Comparison of ENCODE assay signal across 14 cellular contexts in genomic region chr10:95214793-95215192, GRCh38. TPM values are rescaled to one million over a fixed set of nuclear protein-coding genes. Genes with fewer than 3 reads are reported as not detected.
A peak's percentile ranks its signal among the peaks of the same experiment; 100 is the strongest.
DNase-seq lines count a peak whose midpoint lies in the region; ATAC-seq, FAIRE-seq and TF ChIP-seq lines count a peak whose summit lies in the region.
"Had no signal": no experiment of that assay in that cellular context is flagged by ENCODE, and none has a peak within 500 bp of the region (broad histone marks: within the 10 kb centered on the region; RNA-seq: fewer than 3 reads in every experiment).

No MANE protein-coding gene starts in this region.

- H2AK5ac ChIP-seq in H1 (ENCODE audit: low read depth, low read length): no peak overlapping the region

- H3K4ac ChIP-seq in H1 (replicated peaks; ENCODE audit: insufficient read length, low read depth, low read length): no peak overlapping the region

- H3K4me1 ChIP-seq in H1 (replicated peaks in 1 of 4; ENCODE audit: control insufficient read depth in 3 of 4, insufficient read depth in 4 of 4, low read length in 3 of 4) (no peaks in the 10 kb centered on the region), adrenal gland (replicated peaks in 1 of 2) (no peaks in the 10 kb centered on the region)
- H3K4me1 ChIP-seq: body of pancreas had no signal

- H3K23me2 ChIP-seq in H1 (ENCODE audit: low read depth, low read length): no peaks in the 10 kb centered on the region

- H3K27me3 ChIP-seq in H1 (replicated peaks in 1 of 4; ENCODE audit: control insufficient read depth in 3 of 4, extremely low read depth in 1 of 4, insufficient read depth in 3 of 4, low read length in 3 of 4): no peaks in the 10 kb centered on the region
- no peaks in the 10 kb centered on the region for H3K27me3 ChIP-seq in adrenal gland
- H3K27me3 ChIP-seq: body of pancreas had no signal

- CTCF ChIA-PET in H1 (lab: Charles Lee; ENCODE audit: partially characterized antibody): interaction anchor here (1.0 kb wide), 1 partner anchor 30 kb away, joined by 5 read pairs; no protein-coding TSS in a partner anchor

- no peak overlapping the region for H3K9ac ChIP-seq in H1 (replicated peaks in 1 of 4; ENCODE audit: extremely low read depth in 1 of 4, low read depth in 3 of 4, low read length in 3 of 4)

- H3K23ac ChIP-seq in H1 (ENCODE audit: insufficient read length): no peak overlapping the region

- H3K9me3 ChIP-seq in H1 (ENCODE audit: insufficient read depth in 2 of 2, low read depth in 1 of 2, low read length in 1 of 2): no peaks in the 10 kb centered on the region
- no peaks in the 10 kb centered on the region for H3K9me3 ChIP-seq in adrenal gland (replicated peaks in 1 of 3)
- H3K9me3 ChIP-seq: body of pancreas had no signal

- no peak overlapping the region for H4K8ac ChIP-seq in H1 (ENCODE audit: extremely low read depth, insufficient read depth, low read length)

- peaks cover 7 to 8% of the 10 kb centered on the region in 2 donors for H3K27me3 Mint-ChIP-seq in natural killer cell (ENCODE audit: low read depth in 2 of 2)

- intact Hi-C loops in adrenal gland (cut with DNase I): no loop called here
- intact Hi-C loops in natural killer cell (cut with micrococcal nuclease): no loop called here

- peak overlapping the region; percentile 35 for H2BK120ac ChIP-seq in H1 (replicated peaks; ENCODE audit: low read depth, low read length)

- ATAC-seq in GM21529 (IDR thresholded peaks at IDR 0.05; ENCODE audit: unreplicated experiment) (peak; percentile 87), HG03469 (IDR thresholded peaks at IDR 0.05; ENCODE audit: unreplicated experiment) (peak; percentile 86), natural killer cell (no peak), HG02970 (IDR thresholded peaks at IDR 0.05; ENCODE audit: low FRiP score, unreplicated experiment) (no peak)
- ATAC-seq: activated CD8-positive, alpha-beta memory T cell treated with anti-CD3 and anti-CD28 coated beads, Interleukin-2, amount 10 ng/mL, durations not matched to agents 7 days and 5 days; body of pancreas had no signal

- H3K9me3 Mint-ChIP-seq in natural killer cell: no peaks in the 10 kb centered on the region

- H2BK5ac ChIP-seq in H1 (ENCODE audit: low read depth, low read length): no peak overlapping the region

- peak overlapping the region; percentile 6 for H4K5ac ChIP-seq in H1 (ENCODE audit: insufficient read length, low read depth, low read length)

- no peaks in the 10 kb centered on the region for H3K79me1 ChIP-seq in H1 (ENCODE audit: low read depth, low read length)

- H3K4me1 Mint-ChIP-seq in natural killer cell: no peaks in the 10 kb centered on the region
- H3K4me1 Mint-ChIP-seq: activated CD8-positive, alpha-beta memory T cell treated with anti-CD3 and anti-CD28 coated beads, Interleukin-2, amount 10 ng/mL, durations not matched to agents 7 days and 5 days had no signal

- H3K27ac ChIP-seq in H1 (ENCODE audit: low read depth, low read length): no peak overlapping the region
- no peak overlapping the region for H3K27ac ChIP-seq in adrenal gland
- H3K27ac ChIP-seq: body of pancreas, skin epidermis had no signal

- peak overlapping the region; percentile 58 for H4K91ac ChIP-seq in H1 (replicated peaks; ENCODE audit: insufficient read length, low read length)

- TF ChIP-seq CTCF in H1 (IDR thresholded peaks at IDR 0.05; ENCODE audit: control extremely low read depth in 1 of 3, insufficient read depth in 1 of 3, low read depth in 1 of 3, low read length in 3 of 3): no peak
- TF ChIP-seq CTCF in adrenal gland (IDR thresholded peaks at IDR 0.05): no peak
- TF ChIP-seq CTCF in natural killer cell (IDR thresholded peaks at IDR 0.05): no peak

- H2BK15ac ChIP-seq in H1 (ENCODE audit: low read length): no peak overlapping the region

- H3K4me3 ChIP-seq in H1 (ENCODE audit: extremely low read depth in 1 of 4, insufficient read depth in 2 of 4, low read depth in 3 of 4, low read length in 4 of 4): no peak overlapping the region
- no peak overlapping the region for H3K4me3 ChIP-seq in adrenal gland
- H3K4me3 ChIP-seq: body of pancreas, skin epidermis had no signal

- no peak overlapping the region for H2AFZ ChIP-seq in H1 (ENCODE audit: low read length)

- no peak overlapping the region for H3K27ac Mint-ChIP-seq in natural killer cell
- H3K27ac Mint-ChIP-seq: activated CD8-positive, alpha-beta memory T cell treated with anti-CD3 and anti-CD28 coated beads, Interleukin-2, amount 10 ng/mL, durations not matched to agents 7 days and 5 days had no signal

- no peak overlapping the region for H3K56ac ChIP-seq in H1 (replicated peaks; ENCODE audit: insufficient read length, low read depth, low read length)

- WGBS in H1 (ENCODE audit: extremely low coverage in 1 of 2, insufficient coverage in 1 of 2, insufficient read length in 1 of 2, insufficient replicate concordance in 2 of 2, low coverage in 1 of 2, low lambda C conversion rate in 2 of 2, missing lambda C conversion rate in 1 of 2), 2 experiments: 88% methylated on average over 3 of the region's 3 CpGs; no CpG with 5 or more reads in 1 of the 2 experiments
- WGBS in adrenal gland, 4 donors: 59 to 81% (median 74%) methylated on average over 2 to 3 of the region's 3 CpGs

- TF ChIP-seq RAD21 in H1 (IDR thresholded peaks at IDR 0.05 in 1 of 2, conservative IDR thresholded peaks at IDR 0.05 in 1 of 2; ENCODE audit: low read depth in 2 of 2, low read length in 2 of 2): no peak

- 0 out of 2 replicates have a peak overlapping the region, but pooled peaks have one; percentile 10 for H2BK20ac ChIP-seq in H1 (ENCODE audit: low read length)

- no peak overlapping the region for H3K14ac ChIP-seq in H1 (ENCODE audit: insufficient read length)

- DNase-seq in Daoy (ENCODE audit: low read depth): peak; percentile 68
- DNase-seq in H1 (ENCODE audit: low read depth in 1 of 2, low spot score in 2 of 2): no peak
- no peak for DNase-seq in adrenal gland
- no peak for DNase-seq in NCI-H1694 treated with DMSO at 0.1 percent for 48 hours (lab: John Stamatoyannopoulos, UW)
- no peak for DNase-seq in natural killer cell
- DNase-seq: activated CD8-positive, alpha-beta memory T cell treated with anti-CD3 and anti-CD28 coated beads, Interleukin-2, amount 10 ng/mL, durations not matched to agents 7 days and 5 days; body of pancreas; stimulated activated naive CD4-positive, alpha-beta T cell had no signal

- POLR2A ChIA-PET in H1 (lab: Charles Lee; ENCODE audit: partially characterized antibody): interaction anchor here (5.8 kb wide), 1 partner anchor 15 kb away, joined by 51 read pairs; no protein-coding TSS in a partner anchor

- H3K4me2 ChIP-seq in H1 (ENCODE audit: insufficient read depth in 1 of 2, low read depth in 2 of 2, low read length in 2 of 2): no peak overlapping the region

- no peak overlapping the region for H3K4me3 Mint-ChIP-seq in natural killer cell
- H3K4me3 Mint-ChIP-seq: activated CD8-positive, alpha-beta memory T cell treated with anti-CD3 and anti-CD28 coated beads, Interleukin-2, amount 10 ng/mL, durations not matched to agents 7 days and 5 days had no signal

- peaks cover 0 to 5% (median 0%) of the 10 kb centered on the region in 4 experiments; a peak in 1 of 8 replicates for H3K36me3 ChIP-seq in H1 (ENCODE audit: control insufficient read depth in 2 of 4, insufficient read depth in 4 of 4, low read length in 3 of 4)
- no peaks in the 10 kb centered on the region for H3K36me3 ChIP-seq in adrenal gland (replicated peaks in 1 of 2)

- no peaks in the 10 kb centered on the region for H4K20me1 ChIP-seq in H1 (replicated peaks in 1 of 2; ENCODE audit: control insufficient read depth in 1 of 2, insufficient read depth in 2 of 2, low read length in 2 of 2)

- no peak for FAIRE-seq in H1 (lab: Jason Lieb, UNC)

- no peaks in the 10 kb centered on the region for H3K36me3 Mint-ChIP-seq in natural killer cell

- no peak for TF ChIP-seq EP300 in H1 (IDR thresholded peaks at IDR 0.05; ENCODE audit: borderline replicate concordance in 1 of 2, low read depth in 2 of 2, low read length in 2 of 2)

- TF ChIP-seq POLR2A in H1 (IDR thresholded peaks at IDR 0.05; ENCODE audit: control extremely low read depth in 1 of 2, low read depth in 2 of 2, low read length in 2 of 2) (no peak), adrenal gland (IDR thresholded peaks at IDR 0.05) (no peak)

- no peaks in the 10 kb centered on the region for H3K79me2 ChIP-seq in H1 (ENCODE audit: control insufficient read depth in 1 of 2, insufficient read depth in 2 of 2, low read length in 2 of 2)

- H2BK12ac ChIP-seq in H1 (ENCODE audit: low read depth, low read length): peak overlapping the region; percentile 63; the same call in 1 of the 2 replicates

- H3K18ac ChIP-seq in H1 (ENCODE audit: extremely low read depth, low read length): peak overlapping the region; percentile 19; the same call in 1 of the 2 replicates

TF ChIP-seq in H1, 55 proteins besides CTCF, POLR2A, EP300 and RAD21 (continues in another document):
- TF ChIP-seq HDAC6 (IDR thresholded peaks at IDR 0.05; ENCODE audit: low read depth, low read length) (no peak), BRCA1 (IDR thresholded peaks at IDR 0.05; ENCODE audit: low read depth, low read length) (no peak), BACH1 (IDR thresholded peaks at IDR 0.05; ENCODE audit: low read length) (no peak), GABPA (IDR thresholded peaks at IDR 0.05; ENCODE audit: borderline replicate concordance, insufficient read depth, low read length) (no peak), SAP30 (IDR thresholded peaks at IDR 0.05; ENCODE audit: insufficient read depth, insufficient replicate concordance, low read length) (no peak), HDAC2 (IDR thresholded peaks at IDR 0.05; ENCODE audit: borderline replicate concordance in 1 of 2, low read depth in 2 of 2, low read length in 2 of 2) (no peak), RFX5 (IDR thresholded peaks at IDR 0.05; ENCODE audit: borderline replicate concordance, low read depth, low read length) (no peak), SIRT6 (IDR thresholded peaks at IDR 0.05; ENCODE audit: low read length) (no peak), KDM4A (IDR thresholded peaks at IDR 0.05; ENCODE audit: low read depth, low read length, severe bottlenecking) (no peak)

RNA-seq across cellular contexts. Expression of gene ACSM6, which starts 20.8 kb away (rescaled TPM):
- not detected in 2 replicates for total RNA-seq in Daoy (2014; rRNA removed; shearing (Covaris generic))
- total RNA-seq in H1 (2021; fragmentation: NEBNext Ultra II Directional; extraction: Animal tissue kit (Norgen Biotek cat#: 25700)): 0.27 TPM in 1 of 2 replicates, not detected in the other
- polyA plus RNA-seq in H1 (2011; rRNA removed): 0.30 and 0.33 TPM in 2 replicates
- polyA plus RNA-seq in H1 (2011; cell fraction: cytosol; rRNA removed): 0.28 TPM
- 0.34 TPM for polyA plus RNA-seq in H1 (2011; cell fraction: nucleus; rRNA removed)
- 0.11 to 0.14 TPM (median 0.13 TPM) in 3 of 4 replicates, not detected in the other for polyA plus RNA-seq in H1 (2012, experiment 1 of 2)
- not detected for polyA plus RNA-seq in H1 (2012, experiment 2 of 2)
- polyA plus RNA-seq in H1 (2013, experiment 1 of 2): 0.20 TPM
- polyA plus RNA-seq in H1 (2013, experiment 2 of 2): 0.18 TPM
- polyA minus RNA-seq in H1 (2011; rRNA and poly(A)+ RNA removed): 0.41 TPM in 1 of 2 replicates, not detected in the other
- polyA minus RNA-seq in H1 (2011; cell fraction: cytosol; rRNA and poly(A)+ RNA removed): not detected
- not detected for polyA minus RNA-seq in H1 (2011; cell fraction: nucleus; rRNA and poly(A)+ RNA removed)
- total RNA-seq in adrenal gland: not detected
- polyA plus RNA-seq in adrenal gland: not detected
- not detected for total RNA-seq in natural killer cell
- total RNA-seq: activated CD8-positive, alpha-beta memory T cell treated with anti-CD3 and anti-CD28 coated beads, Interleukin-2, amount 10 ng/mL, durations not matched to agents 7 days and 5 days; mesenteric fat pad had no signal
- polyA plus RNA-seq: BJ had no signal

Comparison
In these comparisons a context has a peak if more than half of its experiments do, and no peak if none do; other contexts are left out.
1. ATAC-seq: peak in GM21529 (single experiment) and HG03469 (single experiment); none in natural killer cell (0 of 3) and HG02970 (single experiment).